In genomic region chr6:134289204-134289575, GRCh38 we compare ENCODE assay signal across 11 cellular contexts. TPM values are rescaled to one million over a fixed set of nuclear protein-coding genes. Genes with fewer than 3 reads are reported as not detected.
A peak's percentile ranks its signal among the peaks of the same experiment; 100 is the strongest.
DNase-seq lines count a peak whose midpoint lies in the region; ATAC-seq, FAIRE-seq and TF ChIP-seq lines count a peak whose summit lies in the region.
"Had no signal": no experiment of that assay in that cellular context is flagged by ENCODE, and none has a peak within 500 bp of the region (broad histone marks: within the 10 kb centered on the region; RNA-seq: fewer than 3 reads in every experiment).

No MANE protein-coding gene starts in this region.

- no peak for FAIRE-seq in K562 (lab: Jason Lieb, UNC)

- peak overlapping the region; percentile 85 for H2AFZ ChIP-seq in K562 (ENCODE audit: low read depth, low read length)

- no peaks in the 10 kb centered on the region for H4K20me1 ChIP-seq in K562 (replicated peaks; ENCODE audit: control insufficient read depth, insufficient read depth, low read length)

- no peak overlapping the region; the same call in 1 of the 2 replicates for H3K4me2 ChIP-seq in K562 (ENCODE audit: insufficient read depth, low read length)

- peak; percentile 15; the same call in 1 of the 3 replicates for ATAC-seq in K562

- 50% methylated on average over 1 of the region's 1 CpG for WGBS in K562 (ENCODE audit: insufficient coverage, low coverage, missing lambda C conversion rate)
- WGBS in endodermal cell (ENCODE audit: insufficient coverage in 1 of 2, insufficient read length in 1 of 2), 2 experiments, result 100% methylated on average over 1 of the region's 1 CpG; no CpG with 5 or more reads in 1 of the 2 experiments

- intact Hi-C loops in CD14-positive monocyte (cut with micrococcal nuclease) (loop anchor here (2.0 to 5.0 kb wide), 4 partner anchors 42 to 112 kb away; no protein-coding TSS in a partner anchor), K562 (cut with micrococcal nuclease) (no loop called here)

- no peak for TF ChIP-seq RAD21 in K562 (CRISPR knock-in tag; conservative IDR thresholded peaks at IDR 0.05 in 1 of 2, IDR thresholded peaks at IDR 0.05 in 1 of 2)

- H3K79me2 ChIP-seq in K562 (ENCODE audit: control insufficient read depth, insufficient read depth, low read length), result no peaks in the 10 kb centered on the region

- TF ChIP-seq CTCF in CD14-positive monocyte (IDR thresholded peaks at IDR 0.05), result no peak
- no peak for TF ChIP-seq CTCF in K562 (IDR thresholded peaks at IDR 0.05 in 2 of 3, conservative IDR thresholded peaks at IDR 0.05 in 1 of 3; ENCODE audit: insufficient read depth in 2 of 3, low read depth in 1 of 3, low read length in 3 of 3)
- TF ChIP-seq CTCF in osteocyte (IDR thresholded peaks at IDR 0.05), result no peak
- no peak for TF ChIP-seq CTCF in endodermal cell (conservative IDR thresholded peaks at IDR 0.05)

- H3K9me3 ChIP-seq in K562 (replicated peaks; ENCODE audit: control insufficient read depth, insufficient read depth, low read depth, low read length), result no peaks in the 10 kb centered on the region
- no peaks in the 10 kb centered on the region for H3K9me3 ChIP-seq in endodermal cell (ENCODE audit: control insufficient read depth, low read length)

- DNase-seq in CD14-positive monocyte (ENCODE audit: low spot score) (no peak), NCI-H82 (lab: John Stamatoyannopoulos, UW) (peak; percentile 71), K562 (ENCODE audit: extremely low read depth in 1 of 4, low spot score in 3 of 4) (no peak), osteocyte (ENCODE audit: extremely low spot score, unreplicated experiment) (no peak), NCI-H2196 treated with DMSO at 0.1 percent for 48 hours (lab: John Stamatoyannopoulos, UW; ENCODE audit: unreplicated experiment) (no peak), endodermal cell (no peak), DMS79 (lab: John Stamatoyannopoulos, UW) (no peak)
- DNase-seq in activated effector memory CD4-positive, alpha-beta T cell treated with Interleukin-2 at 50 U/mL for 16 hours, result no peak
- DNase-seq: activated gamma-delta T cell treated with Interleukin-2 at 50 U/mL for 16 hours; effector CD8-positive, alpha-beta T cell; NCI-H187 treated with DMSO at 0.1 percent for 48 hours had no signal

- no peaks in the 10 kb centered on the region for H3K27me3 ChIP-seq in K562 (ENCODE audit: control insufficient read depth in 2 of 2, insufficient read depth in 2 of 2, low read length in 2 of 2)
- H3K27me3 ChIP-seq in endodermal cell (ENCODE audit: control insufficient read depth, insufficient read depth, low read length, poor library complexity, severe bottlenecking), result no peaks in the 10 kb centered on the region

- peaks cover 0 to under 1% of the 10 kb centered on the region in 2 donors for H3K36me3 Mint-ChIP-seq in CD14-positive monocyte
- H3K36me3 Mint-ChIP-seq in osteocyte (ENCODE audit: unreplicated experiment), result no peaks in the 10 kb centered on the region
- no peaks in the 10 kb centered on the region for H3K36me3 Mint-ChIP-seq in endodermal cell (ENCODE audit: low read depth)

- H3K9me1 ChIP-seq in K562 (ENCODE audit: control insufficient read depth, insufficient read depth, low read length), result no peaks in the 10 kb centered on the region

- TF ChIP-seq POLR2A in K562 (conservative IDR thresholded peaks at IDR 0.05), result no peak

- no peak for TF ChIP-seq EP300 in K562 (IDR thresholded peaks at IDR 0.05; ENCODE audit: low read length)

- H3K4me1 ChIP-seq in K562 (replicated peaks in 1 of 2; ENCODE audit: control insufficient read depth in 2 of 2, insufficient read depth in 2 of 2, low read length in 2 of 2), result peaks cover under 1 to 39% of the 10 kb centered on the region in 2 experiments; a peak in 4 of 5 replicates
- no peaks in the 10 kb centered on the region for H3K4me1 ChIP-seq in endodermal cell (ENCODE audit: control insufficient read depth, insufficient read depth, low read length)

- POLR2A ChIA-PET in K562 (lab: Yijun Ruan, JAX), result no interaction called here

- no peaks in the 10 kb centered on the region for H3K36me3 ChIP-seq in K562 (ENCODE audit: control insufficient read depth, insufficient read depth, low read length)
- H3K36me3 ChIP-seq in endodermal cell (ENCODE audit: control insufficient read depth, insufficient read depth, low read length), result no peaks in the 10 kb centered on the region

- no TSS peak for BruUV-seq in K562 (replicated peaks; lab: Mats Ljungman, UMichigan)

- H3K27me3 Mint-ChIP-seq in CD14-positive monocyte (ENCODE audit: low read depth in 3 of 3), result no peaks in the 10 kb centered on the region
- H3K27me3 Mint-ChIP-seq in osteocyte (ENCODE audit: unreplicated experiment), result no peaks in the 10 kb centered on the region
- no peaks in the 10 kb centered on the region for H3K27me3 Mint-ChIP-seq in endodermal cell (ENCODE audit: insufficient read depth)

- H3K4me3 ChIP-seq in K562, result no peak overlapping the region
- H3K4me3 ChIP-seq in endodermal cell (ENCODE audit: low read length), result no peak overlapping the region

- in situ Hi-C loops in K562 (cut with MboI), result no loop called here

- H3K27ac Mint-ChIP-seq in CD14-positive monocyte, result peak overlapping the region; percentile 95 to 99 (median 97)
- peak overlapping the region; percentile 92 for H3K27ac Mint-ChIP-seq in osteocyte (ENCODE audit: unreplicated experiment)
- no peak overlapping the region for H3K27ac Mint-ChIP-seq in endodermal cell

- peak overlapping the region in 1 of 2 donors; percentile 51 for H3K4me3 Mint-ChIP-seq in CD14-positive monocyte
- no peak overlapping the region for H3K4me3 Mint-ChIP-seq in osteocyte (ENCODE audit: unreplicated experiment)
- no peak overlapping the region for H3K4me3 Mint-ChIP-seq in endodermal cell

- H3K9me3 Mint-ChIP-seq in CD14-positive monocyte (peaks cover 0 to 4% (median 0%) of the 10 kb centered on the region in 7 donors), osteocyte (ENCODE audit: unreplicated experiment) (no peaks in the 10 kb centered on the region), endodermal cell (no peaks in the 10 kb centered on the region)

- H3K27ac ChIP-seq in K562 (ENCODE audit: extremely low read depth, low read depth, low read length), result peak overlapping the region; percentile 1; the same call in 1 of the 3 replicates
- H3K27ac ChIP-seq in endodermal cell (ENCODE audit: low read depth, low read length), result no peak overlapping the region

- H3K9ac ChIP-seq in K562 (ENCODE audit: insufficient read depth in 1 of 2, low read depth in 2 of 2, low read length in 2 of 2), result no peak overlapping the region
- H3K9ac ChIP-seq in endodermal cell (ENCODE audit: extremely low read depth, low read length, poor library complexity, severe bottlenecking), result no peak overlapping the region

- CTCF ChIA-PET in K562 (lab: Yijun Ruan, JAX; ENCODE audit: low intra/inter-chr PET ratio), result no interaction called here

- H3K4me1 Mint-ChIP-seq in CD14-positive monocyte (peaks cover 27% of the 10 kb centered on the region), osteocyte (ENCODE audit: unreplicated experiment) (peaks cover 24% of the 10 kb centered on the region), endodermal cell (peaks cover 5% of the 10 kb centered on the region)

TF ChIP-seq in K562, 482 proteins besides CTCF, POLR2A, EP300 and RAD21:
- TF ChIP-seq GATAD2A (IDR thresholded peaks at IDR 0.05), result 0 out of 2 replicates have a peak, but pooled peaks have one; percentile 38
- no peak for TF ChIP-seq HES1 (IDR thresholded peaks at IDR 0.05; ENCODE audit: low read depth)
TF ChIP-seq in K562: peak in this region for 1.

RNA-seq across cellular contexts. Expression of gene SGK1, which starts 28.7 kb away (rescaled TPM):
- polyA plus RNA-seq in CD14-positive monocyte, result 100 to 1,000 TPM; 373 to 419 TPM
- 35.0 and 54.6 TPM in 2 replicates for total RNA-seq in K562 (2011; cell fraction: chromatin; rRNA removed; ENCODE audit: low replicate concordance)
- total RNA-seq in K562 (2011; cell fraction: nucleolus; rRNA removed), result 17.8 and 31.9 TPM in 2 replicates
- total RNA-seq in K562 (2011; cell fraction: nucleoplasm; rRNA removed), result 34.4 and 40.1 TPM in 2 replicates
- 4.9 and 7.7 TPM in 2 replicates for total RNA-seq in K562 (2014; rRNA removed)
- total RNA-seq in K562 (2014; rRNA removed; fragmentation: Illumina TruSeq; extraction: Trizol), result 3.7 and 4.1 TPM in 2 replicates
- total RNA-seq in K562 (2015; rRNA removed; fragmentation: Illumina TruSeq; extraction: Trizol), result 5.0 and 7.2 TPM in 2 replicates
- total RNA-seq in K562 (2021), result 3.7 and 4.3 TPM in 2 replicates
- polyA plus RNA-seq in K562 (2011; rRNA removed), result 3.5 and 3.8 TPM in 2 replicates
- polyA plus RNA-seq in K562 (2011; cell fraction: cytosol; rRNA removed), result 3.9 and 4.2 TPM in 2 replicates
- 29.7 and 31.8 TPM in 2 replicates for polyA plus RNA-seq in K562 (2011; cell fraction: nucleus; rRNA removed)
- 8.4 and 8.8 TPM in 2 replicates for polyA plus RNA-seq in K562 (2012)
- polyA plus RNA-seq in K562 (2014; fragmentation: Illumina TruSeq; extraction: Trizol), result 3.3 and 3.9 TPM in 2 replicates
- 1 to 10 TPM; 3.5 to 3.9 TPM for polyA plus RNA-seq in K562 (2014; fragmentation: Nextera tagmentation; extraction: Ambion mirVana)
- 4.5 and 7.8 TPM in 2 replicates for polyA plus RNA-seq in K562 (2014; rRNA removed)
- polyA minus RNA-seq in K562 (2011; rRNA and poly(A)+ RNA removed), result 5.2 and 6.6 TPM in 2 replicates
- polyA minus RNA-seq in K562 (2011; cell fraction: cytosol; rRNA and poly(A)+ RNA removed), result 6.8 and 10.6 TPM in 2 replicates
- polyA minus RNA-seq in K562 (2011; cell fraction: nucleus; rRNA and poly(A)+ RNA removed), result 23.8 and 32.1 TPM in 2 replicates
- 448 and 492 TPM in 2 replicates for total RNA-seq in osteocyte
- 10 to 100 TPM in 1 of 2 donors, 1 to 10 TPM in 1; 9.7 to 13.0 TPM for total RNA-seq in endodermal cell
- polyA plus RNA-seq in endodermal cell (2013, experiment 1 of 2), result 7.5 TPM
- 8.0 TPM for polyA plus RNA-seq in endodermal cell (2013, experiment 2 of 2)
